ENCODE assay signal across 8 cellular contexts in genomic region chr11:129280027-129280811, GRCh38.
DNase-seq lines count a peak whose midpoint lies in the region; ATAC-seq and TF ChIP-seq lines count a peak whose summit lies in the region.

No MANE protein-coding gene starts in this region.

- peak overlapping the region; percentile 68 for H3K4me3 Mint-ChIP-seq in activated CD4-positive, alpha-beta memory T cell treated with anti-CD3 and anti-CD28 coated beads, Interleukin-2, amount 10 ng/mL, durations not matched to agents 7 days and 5 days

- no peak for TF ChIP-seq POLR2A in sigmoid colon (IDR thresholded peaks at IDR 0.05)

- TF ChIP-seq CTCF in fibroblast of mammary gland (conservative IDR thresholded peaks at IDR 0.05; ENCODE audit: control insufficient read depth, insufficient read depth, low read depth, low read length) (no peak), sigmoid colon (IDR thresholded peaks at IDR 0.05) (no peak)

- ATAC-seq in HG02852 (IDR thresholded peaks at IDR 0.05; ENCODE audit: unreplicated experiment) (peak; percentile 4), GM18909 (IDR thresholded peaks at IDR 0.05; ENCODE audit: poor library complexity, unreplicated experiment) (no peak)

- peaks cover 50% of the 10 kb centered on the region for H3K27me3 Mint-ChIP-seq in activated CD4-positive, alpha-beta memory T cell treated with anti-CD3 and anti-CD28 coated beads, Interleukin-2, amount 10 ng/mL, durations not matched to agents 7 days and 5 days

- TF ChIP-seq EP300 in sigmoid colon (IDR thresholded peaks at IDR 0.05), result no peak

- peak overlapping the region; percentile 89 for H3K4me3 ChIP-seq in ACC112 (ENCODE audit: low read depth, low read length)
- H3K4me3 ChIP-seq in fibroblast of mammary gland (ENCODE audit: control insufficient read depth, low read depth, low read length), result peak overlapping the region; percentile 60
- H3K4me3 ChIP-seq in sigmoid colon, result peak overlapping the region; percentile 40 to 69 (median 68)

- DNase-seq in activated CD4-positive, alpha-beta memory T cell treated with anti-CD3 and anti-CD28 coated beads, Interleukin-2, amount 10 ng/mL, durations not matched to agents 7 days and 5 days, result no peak
- DNase-seq in fibroblast of mammary gland (ENCODE audit: low read depth), result peak; percentile 77
- no peak for DNase-seq in sigmoid colon
- DNase-seq in DMS153 treated with DMSO at 0.1 percent for 48 hours (lab: John Stamatoyannopoulos, UW; ENCODE audit: unreplicated experiment), result no peak
- no peak for DNase-seq in kidney glomerular epithelial cell (lab: John Stamatoyannopoulos, UW)

- H3K27me3 ChIP-seq in ACC112 (ENCODE audit: insufficient read depth, low read length) (no peaks in the 10 kb centered on the region), sigmoid colon (no peaks in the 10 kb centered on the region)

- H3K9me3 Mint-ChIP-seq in activated CD4-positive, alpha-beta memory T cell treated with anti-CD3 and anti-CD28 coated beads, Interleukin-2, amount 10 ng/mL, durations not matched to agents 7 days and 5 days, result no peaks in the 10 kb centered on the region

- no peak overlapping the region for H3K27ac Mint-ChIP-seq in activated CD4-positive, alpha-beta memory T cell treated with anti-CD3 and anti-CD28 coated beads, Interleukin-2, amount 10 ng/mL, durations not matched to agents 7 days and 5 days

- intact Hi-C loops in sigmoid colon (cut with DNase I), result no loop called here

- H3K36me3 Mint-ChIP-seq in activated CD4-positive, alpha-beta memory T cell treated with anti-CD3 and anti-CD28 coated beads, Interleukin-2, amount 10 ng/mL, durations not matched to agents 7 days and 5 days (ENCODE audit: low read depth), result no peaks in the 10 kb centered on the region

- H3K4me1 ChIP-seq in ACC112 (ENCODE audit: control insufficient read depth, insufficient read depth, low read length, unreplicated experiment) (peaks cover 15% of the 10 kb centered on the region), sigmoid colon (peaks cover 0 to 39% (median 28%) of the 10 kb centered on the region in 4 donors)

- POLR2A ChIA-PET in activated CD4-positive, alpha-beta memory T cell treated with anti-CD3 and anti-CD28 coated beads, Interleukin-2, amount 10 ng/mL, durations not matched to agents 7 days and 5 days (lab: Charles Lee), result no interaction called here

- H3K27ac ChIP-seq in ACC112 (ENCODE audit: low read depth, low read length), result peak overlapping the region; percentile 42; the same call in 1 of the 2 replicates
- peak overlapping the region in 3 of 4 donors; percentile 55 to 77 (median 74) for H3K27ac ChIP-seq in sigmoid colon

- no peaks in the 10 kb centered on the region for H3K36me3 ChIP-seq in ACC112 (ENCODE audit: insufficient read depth, low read length)
- no peaks in the 10 kb centered on the region for H3K36me3 ChIP-seq in sigmoid colon

- no peaks in the 10 kb centered on the region for H3K9me3 ChIP-seq in sigmoid colon

- peaks cover 33% of the 10 kb centered on the region for H3K79me2 ChIP-seq in ACC112 (ENCODE audit: control insufficient read depth, insufficient read depth, low read length, unreplicated experiment)

- CTCF ChIA-PET in activated CD4-positive, alpha-beta memory T cell treated with anti-CD3 and anti-CD28 coated beads, Interleukin-2, amount 10 ng/mL, durations not matched to agents 7 days and 5 days (lab: Charles Lee), result no interaction called here

- 15 to 26% methylated on average over 16 of the region's 16 CpGs for WGBS in sigmoid colon, 2 donors

- H3K4me1 Mint-ChIP-seq in activated CD4-positive, alpha-beta memory T cell treated with anti-CD3 and anti-CD28 coated beads, Interleukin-2, amount 10 ng/mL, durations not matched to agents 7 days and 5 days, result peaks cover 23% of the 10 kb centered on the region

- peak overlapping the region; percentile 100 for H2AFZ ChIP-seq in ACC112 (ENCODE audit: low read length, unreplicated experiment)
